Comparison of ENCODE assay signal across 8 cellular contexts in the genomic region with DNA sequence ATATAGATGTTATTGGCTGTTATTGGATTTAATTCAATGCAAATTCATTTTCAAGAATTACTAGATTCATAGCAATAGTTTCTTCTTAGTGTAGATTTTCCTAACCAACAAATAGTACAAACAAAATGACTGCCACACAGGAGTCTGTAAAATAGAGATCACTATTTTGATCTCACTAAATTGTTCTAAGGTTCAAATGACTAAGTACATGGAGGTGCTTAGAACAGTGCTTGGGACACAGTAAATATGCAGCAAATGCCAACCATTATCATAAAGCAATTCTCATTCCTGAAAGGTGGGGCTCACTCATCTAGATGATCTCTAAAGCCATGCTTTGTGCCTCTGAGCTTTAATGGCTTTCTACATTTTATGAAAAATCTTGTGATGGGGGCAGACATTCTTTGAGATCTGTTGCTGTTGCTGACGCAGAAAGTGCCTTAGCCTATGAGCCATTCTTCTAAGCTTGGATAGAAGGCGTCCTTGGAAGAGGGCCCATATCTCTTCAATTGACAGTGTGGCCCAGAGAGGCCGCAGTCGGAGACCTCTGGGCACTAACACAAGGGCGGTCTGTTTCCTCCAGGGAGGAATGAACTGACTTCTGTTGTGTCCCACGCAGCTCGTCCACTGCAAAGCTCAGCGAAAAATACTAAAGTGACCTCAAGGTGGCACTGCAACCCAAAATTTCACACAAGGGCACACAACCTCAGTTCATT. TPM values are rescaled to one million over a fixed set of nuclear protein-coding genes. Genes with fewer than 3 reads are reported as not detected.
DNase-seq lines count a peak whose midpoint lies in the region; ATAC-seq and FAIRE-seq lines count a peak whose summit lies in the region.

No MANE protein-coding gene starts in this region.

- no peaks in the 10 kb centered on the region for H3K4me1 ChIP-seq in mesenchymal stem cell (ENCODE audit: control insufficient read depth, insufficient read depth, low read depth, low read length)

- no peak overlapping the region for H3K18ac ChIP-seq in mesenchymal stem cell (ENCODE audit: low read depth in 1 of 2, low read length in 2 of 2)

- CTCF ChIA-PET in activated CD8-positive, alpha-beta memory T cell treated with anti-CD3 and anti-CD28 coated beads, Interleukin-2, amount 10 ng/mL, durations not matched to agents 7 days and 5 days (lab: Charles Lee) = interaction anchor here (0.7 to 6.3 kb wide), 28 partner anchors 9 to 580 kb away, joined by 3 to 58 read pairs (median 6); a partner anchor contains a TSS

- H2BK5ac ChIP-seq in mesenchymal stem cell (ENCODE audit: low read depth, low read length, poor library complexity, severe bottlenecking) = no peak overlapping the region

- H2BK12ac ChIP-seq in mesenchymal stem cell (ENCODE audit: low read length in 2 of 2) = no peak overlapping the region

- H3K36me3 ChIP-seq in mesenchymal stem cell (ENCODE audit: control insufficient read depth in 1 of 2, insufficient read depth in 2 of 2, low read depth in 1 of 2, low read length in 2 of 2) = no peaks in the 10 kb centered on the region

- no peaks in the 10 kb centered on the region for H3K9me3 ChIP-seq in mesenchymal stem cell (ENCODE audit: control insufficient read depth, low read length)

- no peak overlapping the region for H3K14ac ChIP-seq in mesenchymal stem cell (ENCODE audit: low read length in 2 of 2)

- H3K9ac ChIP-seq in mesenchymal stem cell (ENCODE audit: low read length) = peak overlapping the region; percentile 64

- H3K4me2 ChIP-seq in mesenchymal stem cell (ENCODE audit: low read length, poor library complexity, severe bottlenecking) = no peak overlapping the region

- H3K4me1 Mint-ChIP-seq in activated CD8-positive, alpha-beta memory T cell treated with anti-CD3 and anti-CD28 coated beads, Interleukin-2, amount 10 ng/mL, durations not matched to agents 7 days and 5 days = peaks cover 5% of the 10 kb centered on the region

- H3K27me3 Mint-ChIP-seq in activated CD8-positive, alpha-beta memory T cell treated with anti-CD3 and anti-CD28 coated beads, Interleukin-2, amount 10 ng/mL, durations not matched to agents 7 days and 5 days = peaks cover 11% of the 10 kb centered on the region

- H3K9me3 Mint-ChIP-seq in activated CD8-positive, alpha-beta memory T cell treated with anti-CD3 and anti-CD28 coated beads, Interleukin-2, amount 10 ng/mL, durations not matched to agents 7 days and 5 days (ENCODE audit: low read depth) = no peaks in the 10 kb centered on the region

- no peaks in the 10 kb centered on the region for H3K36me3 Mint-ChIP-seq in activated CD8-positive, alpha-beta memory T cell treated with anti-CD3 and anti-CD28 coated beads, Interleukin-2, amount 10 ng/mL, durations not matched to agents 7 days and 5 days

- H2BK120ac ChIP-seq in mesenchymal stem cell (ENCODE audit: low read depth, low read length) = no peak overlapping the region

- no peak overlapping the region for H4K91ac ChIP-seq in mesenchymal stem cell (ENCODE audit: low read length)

- no peak overlapping the region for H3K23ac ChIP-seq in mesenchymal stem cell (ENCODE audit: low read length in 2 of 2)

- FAIRE-seq in endometrium (lab: Jason Lieb, UNC) = peak; percentile 90

- H3K4me3 Mint-ChIP-seq in activated CD8-positive, alpha-beta memory T cell treated with anti-CD3 and anti-CD28 coated beads, Interleukin-2, amount 10 ng/mL, durations not matched to agents 7 days and 5 days = no peak overlapping the region

- no peak overlapping the region for H3K27ac ChIP-seq in mesenchymal stem cell (ENCODE audit: low read length, poor library complexity, severe bottlenecking)

- no peak overlapping the region for H2AFZ ChIP-seq in mesenchymal stem cell (ENCODE audit: low read depth, low read length)

- no peak overlapping the region for H2AK5ac ChIP-seq in mesenchymal stem cell (ENCODE audit: low read length, severe bottlenecking)

- H3K27ac Mint-ChIP-seq in activated CD8-positive, alpha-beta memory T cell treated with anti-CD3 and anti-CD28 coated beads, Interleukin-2, amount 10 ng/mL, durations not matched to agents 7 days and 5 days = no peak overlapping the region

- H3K79me1 ChIP-seq in mesenchymal stem cell (replicated peaks; ENCODE audit: low read length, poor library complexity, severe bottlenecking) = no peaks in the 10 kb centered on the region

- 17% methylated on average over 5 of the region's 8 CpGs for WGBS in mesenchymal stem cell

- no peak overlapping the region for H2BK15ac ChIP-seq in mesenchymal stem cell (ENCODE audit: low read depth, poor library complexity, severe bottlenecking)

- H3K27me3 ChIP-seq in mesenchymal stem cell (ENCODE audit: control insufficient read depth in 1 of 2, insufficient read depth in 1 of 2, low read length in 2 of 2) = no peaks in the 10 kb centered on the region

- H3K4me3 ChIP-seq in mesenchymal stem cell (ENCODE audit: insufficient read depth in 1 of 2, low read depth in 1 of 2, low read length in 2 of 2) = peak overlapping the region in 1 of 2 experiments; percentile 53

- H4K8ac ChIP-seq in mesenchymal stem cell (ENCODE audit: low read length) = no peak overlapping the region

- peak; percentile 69 for ATAC-seq in activated CD8-positive, alpha-beta memory T cell treated with anti-CD3 and anti-CD28 coated beads, Interleukin-2, amount 10 ng/mL, durations not matched to agents 7 days and 5 days
- no peak for ATAC-seq in HG03432 (IDR thresholded peaks at IDR 0.05; ENCODE audit: unreplicated experiment)

- H3K4ac ChIP-seq in mesenchymal stem cell (ENCODE audit: low read depth in 1 of 2, low read length in 2 of 2) = no peak overlapping the region

- DNase-seq in NCI-H1436 (lab: John Stamatoyannopoulos, UW) = peak; percentile 27
- DNase-seq in NCI-H1436 treated with DMSO at 0.1 percent for 48 hours (lab: John Stamatoyannopoulos, UW) = no peak
- DNase-seq in NCI-H774 (lab: John Stamatoyannopoulos, UW) = peak; percentile 35
- DNase-seq in activated CD8-positive, alpha-beta memory T cell treated with anti-CD3 and anti-CD28 coated beads, Interleukin-2, amount 10 ng/mL, durations not matched to agents 7 days and 5 days = peak; percentile 71
- peak; percentile 74 for DNase-seq in mesenchymal stem cell
- DNase-seq in stimulated activated CD8-positive, alpha-beta memory T cell treated with anti-CD3 and anti-CD28 coated beads, Interleukin-15, amount 100 ng/mL, for 48 hours (ENCODE audit: low read depth in 2 of 2) = peak; percentile 12 to 33

RNA-seq across cellular contexts. Expression of a gene that starts 23.6 kb away (rescaled TPM):
- total RNA-seq in activated CD8-positive, alpha-beta memory T cell treated with anti-CD3 and anti-CD28 coated beads, Interleukin-2, amount 10 ng/mL, durations not matched to agents 7 days and 5 days = under 1 TPM in 1 of 2 experiments, not detected in 1; 0.09 TPM
- not detected for polyA plus RNA-seq in mesenchymal stem cell (2013, experiment 1 of 2)
- not detected for polyA plus RNA-seq in mesenchymal stem cell (2013, experiment 2 of 2)

RNA-seq across cellular contexts. Expression of a gene that starts 45.4 kb away (rescaled TPM):
- total RNA-seq in activated CD8-positive, alpha-beta memory T cell treated with anti-CD3 and anti-CD28 coated beads, Interleukin-2, amount 10 ng/mL, durations not matched to agents 7 days and 5 days = 1 to 10 TPM; 3.2 to 5.3 TPM
- polyA plus RNA-seq in mesenchymal stem cell (2013, experiment 1 of 2) = 0.32 TPM
- polyA plus RNA-seq in mesenchymal stem cell (2013, experiment 2 of 2) = 0.23 TPM
